Comparison of ENCODE assay signal across 30 cellular contexts in the genomic region with DNA sequence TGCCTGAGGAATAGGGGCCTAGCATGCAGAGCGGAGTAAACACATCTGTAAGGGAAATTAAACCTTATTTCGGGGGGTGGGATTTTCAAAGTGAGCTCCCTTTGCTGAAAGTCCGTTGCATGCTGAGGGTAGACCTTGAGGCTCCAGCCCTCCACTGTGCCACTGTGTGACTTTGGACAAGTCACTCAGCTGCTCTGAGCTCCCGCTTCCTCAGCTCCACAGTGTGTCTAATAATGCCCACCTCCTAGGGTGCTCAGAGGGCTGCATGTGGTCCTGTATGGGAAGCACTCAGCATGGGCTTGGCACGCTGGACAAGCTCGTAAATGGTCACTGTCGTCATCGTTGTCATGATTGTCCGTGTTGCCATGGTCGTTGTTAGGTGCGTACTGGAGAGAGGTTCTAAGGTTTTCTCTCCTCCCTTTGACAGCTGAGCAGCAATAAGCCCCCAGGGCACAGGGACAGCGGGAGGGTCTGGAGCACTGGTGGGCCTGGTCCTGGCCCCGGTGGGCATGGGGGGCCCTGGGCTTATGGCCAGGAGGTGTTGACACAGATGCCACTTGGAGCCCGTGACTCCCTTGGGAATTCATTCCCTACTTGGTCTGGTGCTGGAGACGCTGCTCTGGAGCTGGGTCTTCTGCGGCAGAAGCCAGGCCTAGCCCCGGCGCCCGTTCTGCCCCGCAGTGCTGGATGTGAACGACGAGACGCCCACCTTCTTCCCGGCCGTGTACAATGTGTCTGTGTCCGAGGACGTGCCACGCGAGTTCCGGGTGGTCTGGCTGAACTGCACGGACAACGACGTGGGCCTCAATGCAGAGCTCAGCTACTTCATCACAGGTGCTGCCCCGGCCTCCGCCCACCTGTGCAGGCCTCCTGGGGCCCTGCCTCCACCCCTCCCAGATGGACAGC. TPM values are rescaled to one million over a fixed set of nuclear protein-coding genes. Genes with fewer than 3 reads are reported as not detected.
"Had no signal": no experiment of that assay in that cellular context is flagged by ENCODE, and none has a peak within 500 bp of the region (broad histone marks: within the 10 kb centered on the region; RNA-seq: fewer than 3 reads in every experiment).

No MANE protein-coding gene starts in this region.

- H3K36me3 Mint-ChIP-seq: immature natural killer cell; stimulated activated naive B cell treated with anti-CD40 and anti-IgM and Interleukin-4, amounts not matched to agents 10 μg/mL and 1 μg/mL and 100 μg/mL, for 72 hours had no signal

- DNase-seq: activated CD4-positive, alpha-beta T cell treated with anti-CD3 and anti-CD28 coated beads for 48 hours; activated CD4-positive, alpha-beta T cell treated with anti-CD3 and anti-CD28 coated beads, Interleukin-2, amount 50 U/mL, for 48 hours; activated CD8-positive, alpha-beta memory T cell treated with anti-CD3 and anti-CD28 coated beads for 24 hours; activated effector memory CD4-positive, alpha-beta T cell treated with anti-CD3 and anti-CD28 coated beads, Interleukin-2, amount 50 U/mL, for 16 hours; activated naive CD4-positive, alpha-beta T cell treated with anti-CD3 and anti-CD28 coated beads for 36 hours; amniotic stem cell; brain microvascular endothelial cell; caudate nucleus; cortex of kidney; endodermal cell; hypothalamus; immature natural killer cell; kidney; left colon; nephron progenitor cell; nucleus accumbens; stimulated activated CD4-positive, alpha-beta T cell treated with anti-CD3 and anti-CD28 coated beads, Interleukin-15, amount 100 ng/mL, for 24 hours; stimulated activated CD4-positive, alpha-beta T cell treated with anti-CD3 and anti-CD28 coated beads, Interleukin-2, amount 100 ng/mL, for 24 hours; stimulated activated naive B cell treated with anti-CD40 and anti-IgM and Interleukin-4, amounts not matched to agents 10 μg/mL and 1 μg/mL and 100 μg/mL, for 72 hours; stomach; tibial artery; upper lobe of right lung had no signal

- H3K36me3 ChIP-seq: brain microvascular endothelial cell, heart left ventricle, right atrium auricular region, stomach, tibial artery, upper lobe of right lung had no signal

- ATAC-seq: activated CD4-positive, CD25-positive, alpha-beta regulatory T cell treated with anti-CD3 and anti-CD28 coated beads, Interleukin-2, amount 50 U/mL, for 24 hours; esophagus mucosa; heart left ventricle; left colon; stimulated activated naive B cell treated with anti-CD40 and anti-IgM and Interleukin-4, amounts not matched to agents 10 μg/mL and 1 μg/mL and 100 μg/mL, for 72 hours; upper lobe of right lung had no signal

- H3K27me3 ChIP-seq: heart left ventricle, right atrium auricular region, upper lobe of right lung had no signal

- H3K27ac ChIP-seq: brain microvascular endothelial cell, heart left ventricle, parathyroid adenoma, right atrium auricular region, stomach, tibial artery, upper lobe of right lung had no signal

- H3K9me3 Mint-ChIP-seq: activated naive CD4-positive, alpha-beta T cell treated with anti-CD3 and anti-CD28 coated beads for 36 hours; endodermal cell; immature natural killer cell; nephron progenitor cell; stimulated activated naive B cell treated with anti-CD40 and anti-IgM and Interleukin-4, amounts not matched to agents 10 μg/mL and 1 μg/mL and 100 μg/mL, for 72 hours had no signal

- H3K9me3 ChIP-seq: heart left ventricle, right atrium auricular region, stomach, tibial artery, upper lobe of right lung had no signal

- H3K4me1 ChIP-seq: parathyroid adenoma, tibial artery had no signal

- FAIRE-seq: astrocyte, kidney had no signal

- H3K27ac Mint-ChIP-seq: activated naive CD4-positive, alpha-beta T cell treated with anti-CD3 and anti-CD28 coated beads for 36 hours; endodermal cell; nephron progenitor cell had no signal

- H3K4me3 ChIP-seq: heart left ventricle, right atrium auricular region, stomach, tibial artery, upper lobe of right lung had no signal

- H3K4me3 Mint-ChIP-seq: activated naive CD4-positive, alpha-beta T cell treated with anti-CD3 and anti-CD28 coated beads for 36 hours; endodermal cell; immature natural killer cell; nephron progenitor cell; stimulated activated naive B cell treated with anti-CD40 and anti-IgM and Interleukin-4, amounts not matched to agents 10 μg/mL and 1 μg/mL and 100 μg/mL, for 72 hours had no signal

- H3K4me1 Mint-ChIP-seq: endodermal cell had no signal

RNA-seq across cellular contexts. Expression of a gene that starts 13.1 kb away (rescaled TPM):
- total RNA-seq: astrocyte, chondrocyte, esophagus mucosa, pulmonary artery endothelial cell, stomach had no signal
